ENCODE assay signal across 1 cellular context in the genomic region with DNA sequence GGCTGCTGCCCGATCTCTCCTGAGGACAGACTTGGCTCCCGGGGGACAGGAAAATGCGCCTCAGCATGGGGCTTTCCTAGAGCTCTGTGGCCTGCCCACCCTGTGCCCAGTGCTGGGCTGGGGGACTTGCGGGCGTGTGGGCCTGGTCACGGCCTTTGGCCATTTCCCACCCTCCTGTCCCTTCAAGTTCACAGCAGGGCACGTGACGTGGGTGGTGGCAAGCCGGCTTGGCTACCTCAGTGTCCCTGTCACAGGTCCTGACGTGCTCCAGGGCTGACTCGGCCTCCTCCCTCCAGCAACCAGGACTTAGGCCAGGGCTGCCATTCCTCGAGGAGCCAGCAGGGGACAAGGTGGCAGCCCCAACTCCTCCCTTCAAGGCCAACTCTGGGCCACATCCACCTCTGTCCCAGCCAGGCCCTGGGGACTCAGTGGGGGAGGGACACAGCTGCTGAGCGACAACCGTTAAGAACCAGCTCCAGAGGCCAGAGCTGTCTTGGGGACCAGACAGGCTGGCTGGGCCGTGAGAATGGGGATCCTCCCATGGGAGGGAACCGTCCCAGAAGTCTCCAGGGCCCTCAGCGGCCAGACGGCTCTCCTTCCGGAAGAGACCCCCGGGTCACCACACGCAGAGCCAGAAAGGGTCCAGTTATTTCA.
TF ChIP-seq lines count a peak whose summit lies in the region.

No MANE protein-coding gene starts in this region.

TF ChIP-seq in K562, 482 proteins besides CTCF, POLR2A, EP300 and RAD21 (continued from another document):
- TF ChIP-seq, protein P1, sequence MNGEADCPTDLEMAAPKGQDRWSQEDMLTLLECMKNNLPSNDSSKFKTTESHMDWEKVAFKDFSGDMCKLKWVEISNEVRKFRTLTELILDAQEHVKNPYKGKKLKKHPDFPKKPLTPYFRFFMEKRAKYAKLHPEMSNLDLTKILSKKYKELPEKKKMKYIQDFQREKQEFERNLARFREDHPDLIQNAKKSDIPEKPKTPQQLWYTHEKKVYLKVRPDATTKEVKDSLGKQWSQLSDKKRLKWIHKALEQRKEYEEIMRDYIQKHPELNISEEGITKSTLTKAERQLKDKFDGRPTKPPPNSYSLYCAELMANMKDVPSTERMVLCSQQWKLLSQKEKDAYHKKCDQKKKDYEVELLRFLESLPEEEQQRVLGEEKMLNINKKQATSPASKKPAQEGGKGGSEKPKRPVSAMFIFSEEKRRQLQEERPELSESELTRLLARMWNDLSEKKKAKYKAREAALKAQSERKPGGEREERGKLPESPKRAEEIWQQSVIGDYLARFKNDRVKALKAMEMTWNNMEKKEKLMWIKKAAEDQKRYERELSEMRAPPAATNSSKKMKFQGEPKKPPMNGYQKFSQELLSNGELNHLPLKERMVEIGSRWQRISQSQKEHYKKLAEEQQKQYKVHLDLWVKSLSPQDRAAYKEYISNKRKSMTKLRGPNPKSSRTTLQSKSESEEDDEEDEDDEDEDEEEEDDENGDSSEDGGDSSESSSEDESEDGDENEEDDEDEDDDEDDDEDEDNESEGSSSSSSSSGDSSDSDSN (IDR thresholded peaks at IDR 0.05; ENCODE audit: borderline replicate concordance in 1 of 2, low read depth in 2 of 2, low read length in 2 of 2) = peak in 1 of 2 experiments; percentile 86; a peak in 3 of 4 replicates
